Comparison of ENCODE assay signal across 23 cellular contexts in the genomic region with DNA sequence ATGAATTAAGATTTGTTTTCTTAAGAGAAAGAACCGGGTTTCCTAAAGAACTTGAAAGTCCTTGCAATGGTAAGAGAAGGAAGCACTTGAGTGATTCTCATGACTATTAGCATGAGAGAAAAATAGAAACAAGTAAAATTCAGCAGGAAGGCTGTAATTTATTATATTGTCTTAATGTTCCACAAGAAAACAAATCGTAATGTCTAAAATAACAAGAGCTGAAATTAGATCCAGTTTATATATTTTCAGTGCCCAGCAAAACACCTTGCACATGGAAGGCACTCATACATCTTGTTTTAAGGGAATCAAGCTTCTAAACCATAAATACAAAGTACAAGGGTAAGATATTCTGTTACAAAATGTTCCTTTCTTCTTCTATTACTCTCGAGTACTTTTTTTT.
A peak's percentile ranks its signal among the peaks of the same experiment; 100 is the strongest.
DNase-seq lines count a peak whose midpoint lies in the region; ATAC-seq and TF ChIP-seq lines count a peak whose summit lies in the region.
"Had no signal": no experiment of that assay in that cellular context is flagged by ENCODE, and none has a peak within 500 bp of the region (broad histone marks: within the 10 kb centered on the region; RNA-seq: fewer than 3 reads in every experiment).

No MANE protein-coding gene starts in this region.

- H3K4me3 ChIP-seq in left ventricle myocardium inferior (no peak overlapping the region), gastrocnemius medialis (no peak overlapping the region), aorta (ENCODE audit: low read length in 2 of 2) (no peak overlapping the region)
- H3K4me3 ChIP-seq: A549, SK-N-MC had no signal

- intact Hi-C loops in left ventricle myocardium inferior (cut with micrococcal nuclease) (no loop called here), Right ventricle myocardium inferior (cut with DNase I) (no loop called here), gastrocnemius medialis (cut with DNase I; ENCODE audit: low total_unique reads) (no loop called here), aorta (cut with DNase I) (no loop called here)

- ATAC-seq in Right ventricle myocardium inferior, result no peak
- ATAC-seq in gastrocnemius medialis, result no peak
- peak; percentile 61 for ATAC-seq in aorta (ENCODE audit: low FRiP score)
- ATAC-seq: A549; activated CD8-positive, alpha-beta T cell treated with anti-CD3 and anti-CD28 coated beads for 36 hours had no signal

- in situ Hi-C loops in gastrocnemius medialis (cut with MboI; ENCODE audit: low sequenced_read_pairs in 4 of 4), result no loop called here

- DNase-seq in left ventricle myocardium inferior (no peak), Right ventricle myocardium inferior (ENCODE audit: missing footprints) (no peak), left kidney (ENCODE audit: low read depth, low spot score) (peak; percentile 63), gastrocnemius medialis (no peak), aorta (no peak), COLO668 (lab: John Stamatoyannopoulos, UW; ENCODE audit: unreplicated experiment) (no peak), HUDEP-2 (lab: John Stamatoyannopoulos, UW; ENCODE audit: unreplicated experiment in 76 of 76) (no peak)
- DNase-seq in NK-92 treated with Interleukin-12 subunit alpha and Interleukin-12 subunit beta, amount 100 ng/mL, for 24 hours (lab: John Stamatoyannopoulos, UW), result no peak
- DNase-seq: activated CD4-positive, alpha-beta T cell treated with anti-CD3 and anti-CD28 coated beads for 1 hour; activated CD8-positive, alpha-beta T cell treated with anti-CD3 and anti-CD28 coated beads for 36 hours; activated effector memory CD4-positive, alpha-beta T cell treated with Interleukin-2 at 50 U/mL for 16 hours; activated naive CD8-positive, alpha-beta T cell treated with anti-CD3 and anti-CD28 coated beads for 36 hours; effector CD8-positive, alpha-beta T cell; GOT3; naive B cell; NCI-H1694 treated with DMSO at 0.1 percent for 48 hours; NCI-H2227 treated with DMSO at 0.1 percent for 48 hours; occipital lobe; retina; stimulated activated CD4-positive, alpha-beta T cell treated with anti-CD3 and anti-CD28 coated beads, Interleukin-4, amount 100 ng/mL, for 24 hours; stimulated activated naive CD4-positive, alpha-beta T cell had no signal

- no peaks in the 10 kb centered on the region for H3K36me3 ChIP-seq in left ventricle myocardium inferior
- no peaks in the 10 kb centered on the region for H3K36me3 ChIP-seq in gastrocnemius medialis
- no peaks in the 10 kb centered on the region for H3K36me3 ChIP-seq in aorta (ENCODE audit: control insufficient read depth in 1 of 2, insufficient read depth in 2 of 2, low read length in 1 of 2)

- TF ChIP-seq CTCF in left ventricle myocardium inferior (IDR thresholded peaks at IDR 0.05; ENCODE audit: borderline replicate concordance) (no peak), gastrocnemius medialis (IDR thresholded peaks at IDR 0.05 in 4 of 5, conservative IDR thresholded peaks at IDR 0.05 in 1 of 5) (no peak)

- H3K27me3 ChIP-seq in left ventricle myocardium inferior (ENCODE audit: low read depth), result no peaks in the 10 kb centered on the region
- H3K27me3 ChIP-seq in gastrocnemius medialis, result no peaks in the 10 kb centered on the region
- no peaks in the 10 kb centered on the region for H3K27me3 ChIP-seq in aorta (ENCODE audit: control insufficient read depth in 1 of 2, insufficient read depth in 2 of 2, low read length in 1 of 2)

- 0 to 3% methylated on average over 3 of the region's 3 CpGs for WGBS in aorta, 2 donors

- no peaks in the 10 kb centered on the region for H3K9me3 ChIP-seq in left ventricle myocardium inferior (replicated peaks)
- no peaks in the 10 kb centered on the region for H3K9me3 ChIP-seq in gastrocnemius medialis
- no peaks in the 10 kb centered on the region for H3K9me3 ChIP-seq in aorta (ENCODE audit: control insufficient read depth, low read length)
- H3K9me3 ChIP-seq: A549 had no signal

- peaks cover 56% of the 10 kb centered on the region for H3K4me1 ChIP-seq in left ventricle myocardium inferior
- peaks cover 31% of the 10 kb centered on the region in 2 donors for H3K4me1 ChIP-seq in gastrocnemius medialis
- peaks cover 2 to 6% of the 10 kb centered on the region in 2 donors for H3K4me1 ChIP-seq in aorta (ENCODE audit: control insufficient read depth in 1 of 2, insufficient read depth in 2 of 2, low read length in 2 of 2)
- H3K4me1 ChIP-seq: A549 had no signal

- peak overlapping the region; percentile 80 for H3K27ac ChIP-seq in left ventricle myocardium inferior (replicated peaks)
- peak overlapping the region in 3 of 4 donors; percentile 48 to 63 (median 60) for H3K27ac ChIP-seq in gastrocnemius medialis
- peak overlapping the region in 1 of 2 donors; percentile 95 for H3K27ac ChIP-seq in aorta (ENCODE audit: low read depth in 1 of 2, low read length in 2 of 2)
- H3K27ac ChIP-seq: A549, SK-N-MC had no signal

- TF ChIP-seq POLR2A in gastrocnemius medialis (IDR thresholded peaks at IDR 0.05), result no peak
